1 cellular context compared by ENCODE assay signal in the genomic region with DNA sequence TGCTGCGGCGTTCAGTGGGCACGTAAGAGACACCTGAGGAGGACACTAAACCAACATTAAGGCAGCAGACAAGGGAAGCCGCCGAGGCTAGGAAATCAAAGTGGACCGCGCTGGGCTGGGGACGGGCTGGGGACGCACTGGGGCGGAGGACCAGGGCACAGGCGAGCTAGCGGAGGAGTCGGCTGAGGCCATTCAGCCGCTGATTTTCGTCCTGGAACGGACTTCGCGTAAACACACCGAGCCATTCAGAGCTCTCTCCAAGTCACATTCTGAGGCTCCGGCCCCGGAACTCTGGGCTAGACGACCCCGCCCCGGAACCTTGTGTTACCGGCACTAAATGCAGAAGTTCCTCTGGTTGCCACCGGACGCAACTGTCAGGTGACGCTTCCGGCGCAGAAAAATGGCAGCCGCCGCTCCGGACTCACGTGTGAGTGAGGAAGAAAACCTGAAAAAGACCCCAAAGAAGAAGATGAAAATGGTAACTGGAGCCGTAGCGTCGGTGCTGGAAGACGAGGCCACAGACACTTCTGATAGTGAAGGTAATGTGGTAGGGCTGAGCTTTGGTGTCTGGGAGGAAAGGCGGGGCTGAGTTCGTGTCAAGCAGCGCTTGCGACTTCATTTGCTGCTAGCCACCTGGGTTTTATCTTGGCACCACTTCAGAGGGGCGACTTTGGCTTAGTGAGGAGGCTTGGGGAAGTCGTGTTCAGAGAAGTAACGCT.
TF ChIP-seq lines count a peak whose summit lies in the region.

A gene with protein sequence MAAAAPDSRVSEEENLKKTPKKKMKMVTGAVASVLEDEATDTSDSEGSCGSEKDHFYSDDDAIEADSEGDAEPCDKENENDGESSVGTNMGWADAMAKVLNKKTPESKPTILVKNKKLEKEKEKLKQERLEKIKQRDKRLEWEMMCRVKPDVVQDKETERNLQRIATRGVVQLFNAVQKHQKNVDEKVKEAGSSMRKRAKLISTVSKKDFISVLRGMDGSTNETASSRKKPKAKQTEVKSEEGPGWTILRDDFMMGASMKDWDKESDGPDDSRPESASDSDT (plus strand): TSS at position 377 of the 719 bp plus-strand sequence. CDS start 24 bp downstream, at position 401.

TF ChIP-seq in HepG2, 621 proteins besides CTCF, POLR2A, EP300 and RAD21 (continued from another document and continues in another):
- TF ChIP-seq, protein P1, sequence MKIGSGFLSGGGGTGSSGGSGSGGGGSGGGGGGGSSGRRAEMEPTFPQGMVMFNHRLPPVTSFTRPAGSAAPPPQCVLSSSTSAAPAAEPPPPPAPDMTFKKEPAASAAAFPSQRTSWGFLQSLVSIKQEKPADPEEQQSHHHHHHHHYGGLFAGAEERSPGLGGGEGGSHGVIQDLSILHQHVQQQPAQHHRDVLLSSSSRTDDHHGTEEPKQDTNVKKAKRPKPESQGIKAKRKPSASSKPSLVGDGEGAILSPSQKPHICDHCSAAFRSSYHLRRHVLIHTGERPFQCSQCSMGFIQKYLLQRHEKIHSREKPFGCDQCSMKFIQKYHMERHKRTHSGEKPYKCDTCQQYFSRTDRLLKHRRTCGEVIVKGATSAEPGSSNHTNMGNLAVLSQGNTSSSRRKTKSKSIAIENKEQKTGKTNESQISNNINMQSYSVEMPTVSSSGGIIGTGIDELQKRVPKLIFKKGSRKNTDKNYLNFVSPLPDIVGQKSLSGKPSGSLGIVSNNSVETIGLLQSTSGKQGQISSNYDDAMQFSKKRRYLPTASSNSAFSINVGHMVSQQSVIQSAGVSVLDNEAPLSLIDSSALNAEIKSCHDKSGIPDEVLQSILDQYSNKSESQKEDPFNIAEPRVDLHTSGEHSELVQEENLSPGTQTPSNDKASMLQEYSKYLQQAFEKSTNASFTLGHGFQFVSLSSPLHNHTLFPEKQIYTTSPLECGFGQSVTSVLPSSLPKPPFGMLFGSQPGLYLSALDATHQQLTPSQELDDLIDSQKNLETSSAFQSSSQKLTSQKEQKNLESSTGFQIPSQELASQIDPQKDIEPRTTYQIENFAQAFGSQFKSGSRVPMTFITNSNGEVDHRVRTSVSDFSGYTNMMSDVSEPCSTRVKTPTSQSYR (CRISPR knock-in tag; IDR thresholded peaks at IDR 0.05; ENCODE audit: borderline replicate concordance): peak; percentile 28; the same call in 1 of the 2 replicates
- TF ChIP-seq, protein P2, sequence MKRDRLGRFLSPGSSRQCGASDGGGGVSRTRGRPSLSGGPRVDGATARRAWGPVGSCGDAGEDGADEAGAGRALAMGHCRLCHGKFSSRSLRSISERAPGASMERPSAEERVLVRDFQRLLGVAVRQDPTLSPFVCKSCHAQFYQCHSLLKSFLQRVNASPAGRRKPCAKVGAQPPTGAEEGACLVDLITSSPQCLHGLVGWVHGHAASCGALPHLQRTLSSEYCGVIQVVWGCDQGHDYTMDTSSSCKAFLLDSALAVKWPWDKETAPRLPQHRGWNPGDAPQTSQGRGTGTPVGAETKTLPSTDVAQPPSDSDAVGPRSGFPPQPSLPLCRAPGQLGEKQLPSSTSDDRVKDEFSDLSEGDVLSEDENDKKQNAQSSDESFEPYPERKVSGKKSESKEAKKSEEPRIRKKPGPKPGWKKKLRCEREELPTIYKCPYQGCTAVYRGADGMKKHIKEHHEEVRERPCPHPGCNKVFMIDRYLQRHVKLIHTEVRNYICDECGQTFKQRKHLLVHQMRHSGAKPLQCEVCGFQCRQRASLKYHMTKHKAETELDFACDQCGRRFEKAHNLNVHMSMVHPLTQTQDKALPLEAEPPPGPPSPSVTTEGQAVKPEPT (CRISPR knock-in tag; IDR thresholded peaks at IDR 0.05; ENCODE audit: low read depth): peak; percentile 52; the same call in 1 of the 2 replicates
- TF ChIP-seq TAF1 (CRISPR knock-in tag; IDR thresholded peaks at IDR 0.05): peak; percentile 98
- no peak for TF ChIP-seq HOXA7 (CRISPR knock-in tag; IDR thresholded peaks at IDR 0.05)
- no peak for TF ChIP-seq MBD4 (IDR thresholded peaks at IDR 0.05; ENCODE audit: borderline replicate concordance, low read length)
- TF ChIP-seq ZNF709 (CRISPR knock-in tag; IDR thresholded peaks at IDR 0.05): 0 out of 2 replicates have a peak, but pooled peaks have one; percentile 25
- TF ChIP-seq, protein P3, sequence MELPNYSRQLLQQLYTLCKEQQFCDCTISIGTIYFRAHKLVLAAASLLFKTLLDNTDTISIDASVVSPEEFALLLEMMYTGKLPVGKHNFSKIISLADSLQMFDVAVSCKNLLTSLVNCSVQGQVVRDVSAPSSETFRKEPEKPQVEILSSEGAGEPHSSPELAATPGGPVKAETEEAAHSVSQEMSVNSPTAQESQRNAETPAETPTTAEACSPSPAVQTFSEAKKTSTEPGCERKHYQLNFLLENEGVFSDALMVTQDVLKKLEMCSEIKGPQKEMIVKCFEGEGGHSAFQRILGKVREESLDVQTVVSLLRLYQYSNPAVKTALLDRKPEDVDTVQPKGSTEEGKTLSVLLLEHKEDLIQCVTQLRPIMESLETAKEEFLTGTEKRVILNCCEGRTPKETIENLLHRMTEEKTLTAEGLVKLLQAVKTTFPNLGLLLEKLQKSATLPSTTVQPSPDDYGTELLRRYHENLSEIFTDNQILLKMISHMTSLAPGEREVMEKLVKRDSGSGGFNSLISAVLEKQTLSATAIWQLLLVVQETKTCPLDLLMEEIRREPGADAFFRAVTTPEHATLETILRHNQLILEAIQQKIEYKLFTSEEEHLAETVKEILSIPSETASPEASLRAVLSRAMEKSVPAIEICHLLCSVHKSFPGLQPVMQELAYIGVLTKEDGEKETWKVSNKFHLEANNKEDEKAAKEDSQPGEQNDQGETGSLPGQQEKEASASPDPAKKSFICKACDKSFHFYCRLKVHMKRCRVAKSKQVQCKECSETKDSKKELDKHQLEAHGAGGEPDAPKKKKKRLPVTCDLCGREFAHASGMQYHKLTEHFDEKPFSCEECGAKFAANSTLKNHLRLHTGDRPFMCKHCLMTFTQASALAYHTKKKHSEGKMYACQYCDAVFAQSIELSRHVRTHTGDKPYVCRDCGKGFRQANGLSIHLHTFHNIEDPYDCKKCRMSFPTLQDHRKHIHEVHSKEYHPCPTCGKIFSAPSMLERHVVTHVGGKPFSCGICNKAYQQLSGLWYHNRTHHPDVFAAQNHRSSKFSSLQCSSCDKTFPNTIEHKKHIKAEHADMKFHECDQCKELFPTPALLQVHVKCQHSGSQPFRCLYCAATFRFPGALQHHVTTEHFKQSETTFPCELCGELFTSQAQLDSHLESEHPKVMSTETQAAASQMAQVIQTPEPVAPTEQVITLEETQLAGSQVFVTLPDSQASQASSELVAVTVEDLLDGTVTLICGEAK (IDR thresholded peaks at IDR 0.05): peak; percentile 93
- TF ChIP-seq, protein P3 (CRISPR knock-in tag; IDR thresholded peaks at IDR 0.05): peak; percentile 77
- peak; percentile 51; the same call in 1 of the 2 replicates for TF ChIP-seq ZFP41 (CRISPR knock-in tag; IDR thresholded peaks at IDR 0.05; ENCODE audit: borderline replicate concordance)
- TF ChIP-seq FOXP1 (IDR thresholded peaks at IDR 0.05): no peak
- peak; percentile 68 for TF ChIP-seq FOXP1 (CRISPR knock-in tag; IDR thresholded peaks at IDR 0.05)
- peak; percentile 91; the same call in 1 of the 2 replicates for TF ChIP-seq ZNF337 (CRISPR knock-in tag; IDR thresholded peaks at IDR 0.05; ENCODE audit: borderline replicate concordance, low read depth)
- peak; percentile 94; the same call in 1 of the 2 replicates for TF ChIP-seq ZNF136 (CRISPR knock-in tag; IDR thresholded peaks at IDR 0.05; ENCODE audit: low read depth)
- TF ChIP-seq SRSF1 (optimal IDR thresholded peaks at IDR 0.05; ENCODE audit: low read depth, low read length): peak; percentile 83
- peak; percentile 75; the same call in 1 of the 2 replicates for TF ChIP-seq TMF1 (CRISPR knock-in tag; IDR thresholded peaks at IDR 0.05; ENCODE audit: low read depth)
- TF ChIP-seq ZNF292 (CRISPR knock-in tag; IDR thresholded peaks at IDR 0.05; ENCODE audit: borderline replicate concordance, low read depth): 0 out of 2 replicates have a peak, but pooled peaks have one; percentile 36
- TF ChIP-seq CREB1 (IDR thresholded peaks at IDR 0.05): peak; percentile 72
- no peak for TF ChIP-seq CREB1 (CRISPR knock-in tag; IDR thresholded peaks at IDR 0.05)
- TF ChIP-seq NRL (CRISPR knock-in tag; IDR thresholded peaks at IDR 0.05; ENCODE audit: borderline replicate concordance): peak; percentile 83; the same call in 1 of the 2 replicates
- TF ChIP-seq BORCS8-MEF2B (CRISPR knock-in tag; IDR thresholded peaks at IDR 0.05): peak; percentile 85
- TF ChIP-seq, protein P4, sequence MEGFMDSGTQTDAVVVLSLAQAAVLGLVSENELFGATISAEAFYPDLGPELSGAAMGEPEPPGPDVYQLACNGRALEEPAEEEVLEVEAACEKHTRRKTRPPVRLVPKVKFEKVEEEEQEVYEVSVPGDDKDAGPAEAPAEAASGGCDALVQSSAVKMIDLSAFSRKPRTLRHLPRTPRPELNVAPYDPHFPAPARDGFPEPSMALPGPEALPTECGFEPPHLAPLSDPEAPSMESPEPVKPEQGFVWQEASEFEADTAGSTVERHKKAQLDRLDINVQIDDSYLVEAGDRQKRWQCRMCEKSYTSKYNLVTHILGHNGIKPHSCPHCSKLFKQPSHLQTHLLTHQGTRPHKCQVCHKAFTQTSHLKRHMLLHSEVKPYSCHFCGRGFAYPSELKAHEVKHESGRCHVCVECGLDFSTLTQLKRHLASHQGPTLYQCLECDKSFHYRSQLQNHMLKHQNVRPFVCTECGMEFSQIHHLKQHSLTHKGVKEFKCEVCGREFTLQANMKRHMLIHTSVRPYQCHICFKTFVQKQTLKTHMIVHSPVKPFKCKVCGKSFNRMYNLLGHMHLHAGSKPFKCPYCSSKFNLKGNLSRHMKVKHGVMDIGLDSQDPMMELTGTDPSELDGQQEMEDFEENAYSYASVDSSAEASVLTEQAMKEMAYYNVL (CRISPR knock-in tag; IDR thresholded peaks at IDR 0.05; ENCODE audit: borderline replicate concordance): no peak
- TF ChIP-seq, protein P5, sequence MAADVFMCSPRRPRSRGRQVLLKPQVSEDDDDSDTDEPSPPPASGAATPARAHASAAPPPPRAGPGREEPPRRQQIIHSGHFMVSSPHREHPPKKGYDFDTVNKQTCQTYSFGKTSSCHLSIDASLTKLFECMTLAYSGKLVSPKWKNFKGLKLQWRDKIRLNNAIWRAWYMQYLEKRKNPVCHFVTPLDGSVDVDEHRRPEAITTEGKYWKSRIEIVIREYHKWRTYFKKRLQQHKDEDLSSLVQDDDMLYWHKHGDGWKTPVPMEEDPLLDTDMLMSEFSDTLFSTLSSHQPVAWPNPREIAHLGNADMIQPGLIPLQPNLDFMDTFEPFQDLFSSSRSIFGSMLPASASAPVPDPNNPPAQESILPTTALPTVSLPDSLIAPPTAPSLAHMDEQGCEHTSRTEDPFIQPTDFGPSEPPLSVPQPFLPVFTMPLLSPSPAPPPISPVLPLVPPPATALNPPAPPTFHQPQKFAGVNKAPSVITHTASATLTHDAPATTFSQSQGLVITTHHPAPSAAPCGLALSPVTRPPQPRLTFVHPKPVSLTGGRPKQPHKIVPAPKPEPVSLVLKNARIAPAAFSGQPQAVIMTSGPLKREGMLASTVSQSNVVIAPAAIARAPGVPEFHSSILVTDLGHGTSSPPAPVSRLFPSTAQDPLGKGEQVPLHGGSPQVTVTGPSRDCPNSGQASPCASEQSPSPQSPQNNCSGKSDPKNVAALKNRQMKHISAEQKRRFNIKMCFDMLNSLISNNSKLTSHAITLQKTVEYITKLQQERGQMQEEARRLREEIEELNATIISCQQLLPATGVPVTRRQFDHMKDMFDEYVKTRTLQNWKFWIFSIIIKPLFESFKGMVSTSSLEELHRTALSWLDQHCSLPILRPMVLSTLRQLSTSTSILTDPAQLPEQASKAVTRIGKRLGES (CRISPR knock-in tag; IDR thresholded peaks at IDR 0.05; ENCODE audit: borderline replicate concordance): no peak
- TF ChIP-seq, protein P6, sequence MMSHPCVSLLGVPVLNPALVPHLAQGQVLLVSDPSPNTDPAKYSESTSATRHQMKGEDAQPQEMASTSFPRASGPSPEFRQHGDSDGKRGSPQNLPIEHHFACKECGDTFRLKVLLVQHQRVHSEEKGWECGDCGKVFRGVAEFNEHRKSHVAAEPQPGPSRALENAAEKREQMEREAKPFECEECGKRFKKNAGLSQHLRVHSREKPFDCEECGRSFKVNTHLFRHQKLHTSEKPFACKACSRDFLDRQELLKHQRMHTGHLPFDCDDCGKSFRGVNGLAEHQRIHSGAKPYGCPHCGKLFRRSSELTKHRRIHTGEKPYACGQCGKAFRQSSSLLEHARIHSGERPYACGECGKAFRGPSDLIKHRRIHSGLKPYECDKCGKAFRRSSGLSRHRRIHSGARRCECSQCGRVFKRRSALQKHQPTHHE (CRISPR knock-in tag; IDR thresholded peaks at IDR 0.05; ENCODE audit: borderline replicate concordance): peak; percentile 88; the same call in 1 of the 2 replicates
- no peak for TF ChIP-seq ZNF230 (CRISPR knock-in tag; IDR thresholded peaks at IDR 0.05)
- TF ChIP-seq ZNF619 (CRISPR knock-in tag; IDR thresholded peaks at IDR 0.05): 0 out of 2 replicates have a peak, but pooled peaks have one; percentile 69
- TF ChIP-seq NCOA1 (CRISPR knock-in tag; IDR thresholded peaks at IDR 0.05): no peak
- TF ChIP-seq GATAD1 (CRISPR knock-in tag; IDR thresholded peaks at IDR 0.05): peak; percentile 99
- TF ChIP-seq ZSCAN30 (CRISPR knock-in tag; IDR thresholded peaks at IDR 0.05): 0 out of 2 replicates have a peak, but pooled peaks have one; percentile 66
- 0 out of 2 replicates have a peak, but pooled peaks have one; percentile 52 for TF ChIP-seq BRCA1 (CRISPR knock-in tag; IDR thresholded peaks at IDR 0.05)
- TF ChIP-seq FOXC1 (CRISPR knock-in tag; IDR thresholded peaks at IDR 0.05; ENCODE audit: borderline replicate concordance): peak; percentile 56; the same call in 1 of the 2 replicates
